ENCODE assay signal across 8 cellular contexts in the genomic region with DNA sequence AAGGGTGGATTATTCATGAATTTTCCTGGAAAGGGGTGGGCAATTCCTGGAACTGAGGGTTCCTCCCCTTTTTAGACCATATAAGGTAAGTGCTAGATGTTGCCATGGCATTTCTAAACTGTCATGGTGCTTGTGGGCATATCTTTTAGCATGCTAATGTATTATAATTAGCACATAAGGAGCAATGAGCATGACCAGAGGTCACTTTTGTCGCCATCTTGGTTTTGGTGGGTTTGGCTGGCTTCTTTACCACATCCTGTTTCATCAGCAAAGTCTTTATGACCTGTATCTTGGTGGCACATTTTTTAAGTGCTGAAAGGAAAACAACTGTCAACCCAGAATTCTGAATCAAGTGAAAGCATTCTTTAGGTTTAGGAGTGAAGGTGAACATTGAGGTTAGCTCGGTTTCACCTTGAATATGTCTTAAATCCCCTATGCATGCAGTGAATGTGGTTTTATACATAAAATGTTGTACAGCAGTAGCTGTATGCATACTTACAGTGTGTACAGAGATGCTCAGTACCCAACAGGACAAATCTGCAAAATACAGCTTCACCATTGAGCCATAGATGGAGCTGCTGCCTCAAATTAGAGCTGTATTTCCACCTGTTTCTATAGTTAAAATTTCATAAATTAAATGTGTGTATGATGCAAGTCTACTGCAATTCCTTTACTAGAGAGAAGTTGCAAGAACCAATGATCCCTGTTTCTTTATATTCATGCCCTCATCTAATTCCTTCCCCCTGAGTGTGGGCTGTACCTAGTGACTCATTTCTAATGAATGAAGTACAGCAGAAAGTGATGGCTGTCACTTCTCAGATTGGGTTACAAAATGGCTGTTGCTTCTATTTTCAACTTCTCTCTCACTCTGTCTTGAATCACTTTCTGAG. TPM values are rescaled to one million over a fixed set of nuclear protein-coding genes. Genes with fewer than 3 reads are reported as not detected.
DNase-seq lines count a peak whose midpoint lies in the region; ATAC-seq and TF ChIP-seq lines count a peak whose summit lies in the region.

No MANE protein-coding gene starts in this region.

- no peaks in the 10 kb centered on the region for H4K20me1 ChIP-seq in osteoblast (ENCODE audit: insufficient read depth, low read length)

- H3K27ac ChIP-seq in osteoblast (ENCODE audit: low read depth, low read length) = peak overlapping the region; percentile 96

- H3K27me3 Mint-ChIP-seq in brain (peaks cover 8% of the 10 kb centered on the region), mesothelial cell of epicardium (ENCODE audit: low read depth) (peaks cover 3% of the 10 kb centered on the region)

- H3K4me1 ChIP-seq in osteoblast (ENCODE audit: insufficient read depth, low read length) = peaks cover 38% of the 10 kb centered on the region

- H3K27me3 ChIP-seq in osteoblast (ENCODE audit: insufficient read depth, low read length) = no peaks in the 10 kb centered on the region

- no peaks in the 10 kb centered on the region for H3K36me3 ChIP-seq in osteoblast (ENCODE audit: insufficient read depth, low read length)

- ATAC-seq in GM18511 (IDR thresholded peaks at IDR 0.05; ENCODE audit: unreplicated experiment) = no peak

- H3K9me3 Mint-ChIP-seq in brain = peaks cover 0 to 15% (median 4%) of the 10 kb centered on the region in 5 experiments
- H3K9me3 Mint-ChIP-seq in mesothelial cell of epicardium = peaks cover 10% of the 10 kb centered on the region

- H3K27ac Mint-ChIP-seq in brain (peak overlapping the region in 3 of 5 experiments; percentile 47 to 87 (median 85)), mesothelial cell of epicardium (no peak overlapping the region)

- H3K36me3 Mint-ChIP-seq in brain (no peaks in the 10 kb centered on the region), mesothelial cell of epicardium (no peaks in the 10 kb centered on the region)

- peak; percentile 88 for DNase-seq in GF-D8 (lab: John Stamatoyannopoulos, UW)
- peak; percentile 45 for DNase-seq in NCI-H460 (ENCODE audit: extremely low read depth, low read depth)
- DNase-seq in osteoblast (ENCODE audit: insufficient read length, low spot score, missing footprints) = no peak
- DNase-seq in pons (ENCODE audit: low spot score) = no peak
- DNase-seq in mesothelial cell of epicardium (ENCODE audit: low spot score in 2 of 2, unreplicated experiment in 2 of 2) = no peak
- no peak for DNase-seq in DMS79 treated with DMSO at 0.1 percent for 48 hours (lab: John Stamatoyannopoulos, UW)

- TF ChIP-seq CTCF in brain (conservative IDR thresholded peaks at IDR 0.05) (no peak), osteoblast (IDR thresholded peaks at IDR 0.05; ENCODE audit: extremely low read depth, low read depth, low read length) (peak; percentile 44), mesothelial cell of epicardium (IDR thresholded peaks at IDR 0.05; ENCODE audit: unreplicated experiment) (no peak)

- H3K4me3 Mint-ChIP-seq in brain (no peak overlapping the region), mesothelial cell of epicardium (no peak overlapping the region)

- H3K4me1 Mint-ChIP-seq in brain (peaks cover 6% of the 10 kb centered on the region), mesothelial cell of epicardium (no peaks in the 10 kb centered on the region)

- H3K4me2 ChIP-seq in osteoblast (ENCODE audit: insufficient read depth, low read length) = peak overlapping the region; percentile 81

- H2AFZ ChIP-seq in osteoblast (ENCODE audit: low read length) = peak overlapping the region; percentile 83

- no peaks in the 10 kb centered on the region for H3K79me2 ChIP-seq in osteoblast (ENCODE audit: insufficient read depth, low read length)

- H3K9me3 ChIP-seq in osteoblast (ENCODE audit: low read depth, low read length) = no peaks in the 10 kb centered on the region

- H3K4me3 ChIP-seq in osteoblast (ENCODE audit: insufficient read depth, low read length) = peak overlapping the region; percentile 39

RNA-seq across cellular contexts. Expression of a gene that starts 25.3 kb away (rescaled TPM):
- not detected in 2 replicates for total RNA-seq in NCI-H460 (2014; rRNA removed; shearing (Covaris generic))
- not detected in 2 replicates for polyA plus RNA-seq in NCI-H460 (2014; cell fraction: nucleus; rRNA removed)
- not detected for polyA plus RNA-seq in brain (ENCODE audit: insufficient read depth, low read depth, low replicate concordance)
- not detected in 2 replicates for total RNA-seq in osteoblast
- total RNA-seq in mesothelial cell of epicardium = not detected in 3 replicates

RNA-seq across cellular contexts. Expression of a gene that starts 55.6 kb away (rescaled TPM):
- total RNA-seq in NCI-H460 (2014; rRNA removed; shearing (Covaris generic)) = 49.8 and 50.1 TPM in 2 replicates
- polyA plus RNA-seq in NCI-H460 (2014; cell fraction: nucleus; rRNA removed) = 61.5 and 77.6 TPM in 2 replicates
- 14.4 TPM for polyA plus RNA-seq in brain (ENCODE audit: insufficient read depth, low read depth, low replicate concordance)
- 50.1 and 53.6 TPM in 2 replicates for total RNA-seq in osteoblast
- 26.8 to 29.1 TPM (median 28.5 TPM) in 3 replicates for total RNA-seq in mesothelial cell of epicardium

RNA-seq across cellular contexts. Expression of a gene that starts 58.6 kb away (rescaled TPM):
- total RNA-seq in NCI-H460 (2014; rRNA removed; shearing (Covaris generic)) = not detected in 2 replicates
- not detected in 2 replicates for polyA plus RNA-seq in NCI-H460 (2014; cell fraction: nucleus; rRNA removed)
- polyA plus RNA-seq in brain (ENCODE audit: insufficient read depth, low read depth, low replicate concordance) = not detected
- total RNA-seq in osteoblast (not detected in 2 replicates), mesothelial cell of epicardium (not detected in 3 replicates)

Comparison
In these comparisons a context has a peak if more than half of its experiments do, and no peak if none do; other contexts are left out.
1. DNase-seq: peak in GF-D8 (single experiment) and NCI-H460 (single experiment); none in osteoblast (single experiment), pons (single experiment), mesothelial cell of epicardium (0 of 2) and DMS79 treated with DMSO at 0.1 percent for 48 hours (single experiment).